8 cellular contexts compared by ENCODE assay signal in the genomic region with DNA sequence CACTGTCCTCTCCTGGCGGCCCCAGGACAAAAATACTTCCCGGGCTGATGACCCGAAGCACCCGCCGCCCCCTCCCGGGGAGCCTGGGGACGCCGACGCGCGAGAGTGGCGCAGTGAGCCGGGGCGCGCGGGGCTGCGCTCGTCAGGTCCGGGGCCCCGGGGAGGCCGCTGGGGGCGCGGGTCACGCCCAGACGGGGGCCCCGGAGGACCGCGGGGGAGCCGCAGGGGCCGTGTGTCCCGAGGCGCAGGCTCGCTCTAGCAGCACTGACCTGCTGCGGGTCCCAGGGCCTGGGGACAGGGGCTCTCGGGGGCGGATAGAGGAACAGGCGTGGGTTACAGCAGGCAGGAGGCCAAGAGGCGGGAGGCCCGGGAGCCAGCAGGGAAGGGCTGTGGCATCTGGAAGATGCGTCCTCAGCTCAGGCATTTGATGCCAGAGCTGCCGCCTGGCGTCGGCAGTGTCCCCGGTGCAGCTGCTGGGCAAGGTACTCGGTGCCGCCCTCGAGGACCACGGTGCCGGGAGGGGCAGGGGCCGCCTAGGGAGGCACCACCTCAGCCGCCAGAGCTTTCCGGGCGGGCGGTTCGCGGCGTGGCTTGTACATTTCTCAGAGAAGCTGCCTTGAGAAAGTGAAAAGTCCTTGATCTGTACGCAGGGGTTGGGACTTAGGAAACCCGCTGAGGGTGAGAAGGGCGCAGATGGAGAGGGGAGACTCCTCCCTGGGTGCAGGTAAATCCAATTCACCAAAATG. TPM values are rescaled to one million over a fixed set of nuclear protein-coding genes. Genes with fewer than 3 reads are reported as not detected.
DNase-seq lines count a peak whose midpoint lies in the region; ATAC-seq, FAIRE-seq and TF ChIP-seq lines count a peak whose summit lies in the region.

No MANE protein-coding gene starts in this region.

- FAIRE-seq in GM19239 (lab: Jason Lieb, UNC) = peak; percentile 4

- intact Hi-C loops in colonic mucosa (cut with DNase I) (loop anchor here (5.0 kb wide), 1 partner anchor 162 kb away; no protein-coding TSS in a partner anchor), lower lobe of right lung (cut with DNase I) (no loop called here)

- peak; percentile 55 to 68 for ATAC-seq in lower lobe of right lung
- ATAC-seq in GM19455 (IDR thresholded peaks at IDR 0.05; ENCODE audit: unreplicated experiment) = no peak
- no peak for ATAC-seq in GM21737 (IDR thresholded peaks at IDR 0.05; ENCODE audit: unreplicated experiment)

- H3K9ac ChIP-seq in SK-N-MC (ENCODE audit: insufficient read length) (no peak overlapping the region), colonic mucosa (ENCODE audit: low read depth in 2 of 2, low read length in 2 of 2) (peak overlapping the region; percentile 24 to 46), subcutaneous abdominal adipose tissue (ENCODE audit: low read length in 5 of 5) (peak overlapping the region in 2 of 5 donors; percentile 9 to 62)

- H3K9me3 ChIP-seq in SK-N-MC (ENCODE audit: low read depth, low read length) = no peaks in the 10 kb centered on the region
- H3K9me3 ChIP-seq in colonic mucosa = no peaks in the 10 kb centered on the region
- H3K9me3 ChIP-seq in lower lobe of right lung = no peaks in the 10 kb centered on the region
- no peaks in the 10 kb centered on the region for H3K9me3 ChIP-seq in subcutaneous abdominal adipose tissue (ENCODE audit: control insufficient read depth in 5 of 5, low read length in 5 of 5)

- H3K27me3 ChIP-seq in colonic mucosa = peaks cover 18% of the 10 kb centered on the region
- peaks cover 25% of the 10 kb centered on the region for H3K27me3 ChIP-seq in lower lobe of right lung (ENCODE audit: low read depth)
- H3K27me3 ChIP-seq in subcutaneous abdominal adipose tissue (ENCODE audit: control insufficient read depth in 5 of 5, insufficient read depth in 4 of 5, low read length in 5 of 5) = peaks cover 0 to 2% (median 0%) of the 10 kb centered on the region in 5 donors

- H3K4me1 ChIP-seq in colonic mucosa = peaks cover 14% of the 10 kb centered on the region
- H3K4me1 ChIP-seq in lower lobe of right lung = peaks cover 44% of the 10 kb centered on the region
- H3K4me1 ChIP-seq in subcutaneous abdominal adipose tissue (ENCODE audit: control insufficient read depth in 5 of 5, insufficient read depth in 5 of 5, low read length in 5 of 5) = peaks cover 3 to 63% (median 49%) of the 10 kb centered on the region in 5 donors

- H3K27ac ChIP-seq in SK-N-MC = no peak overlapping the region
- H3K27ac ChIP-seq in colonic mucosa = no peak overlapping the region
- no peak overlapping the region for H3K27ac ChIP-seq in lower lobe of right lung
- H3K27ac ChIP-seq in subcutaneous abdominal adipose tissue (ENCODE audit: low read depth, low read length) = no peak overlapping the region

- H3K4me3 ChIP-seq in SK-N-MC (peak overlapping the region; percentile 64), colonic mucosa (peak overlapping the region; percentile 42), lower lobe of right lung (peak overlapping the region; percentile 58), subcutaneous abdominal adipose tissue (ENCODE audit: low read depth in 1 of 5, low read length in 5 of 5) (peak overlapping the region; percentile 29 to 71 (median 64))

- peak; percentile 64 for DNase-seq in AG08395 (ENCODE audit: low spot score)
- DNase-seq in GM19239 (ENCODE audit: insufficient read length, low spot score) = no peak
- no peak for DNase-seq in SK-N-MC (ENCODE audit: low read depth, low spot score)
- peak; percentile 57 for DNase-seq in colonic mucosa
- DNase-seq in lower lobe of right lung = peak; percentile 60

- H3K36me3 ChIP-seq in SK-N-MC (ENCODE audit: insufficient read depth, low read length) (no peaks in the 10 kb centered on the region), colonic mucosa (no peaks in the 10 kb centered on the region), lower lobe of right lung (no peaks in the 10 kb centered on the region), subcutaneous abdominal adipose tissue (ENCODE audit: control insufficient read depth in 5 of 5, insufficient read depth in 5 of 5, low read length in 5 of 5) (no peaks in the 10 kb centered on the region)

- peak; percentile 10 for TF ChIP-seq CTCF in colonic mucosa (IDR thresholded peaks at IDR 0.05)
- TF ChIP-seq CTCF in lower lobe of right lung (IDR thresholded peaks at IDR 0.05) = peak; percentile 6

RNA-seq across cellular contexts. Expression of a gene that starts 1.2 kb away (rescaled TPM):
- 1 to 10 TPM; 1.5 to 5.9 TPM for total RNA-seq in colonic mucosa
- 6.1 TPM for total RNA-seq in lower lobe of right lung

RNA-seq across cellular contexts. Expression of a gene that starts 35.9 kb away (rescaled TPM):
- 10 to 100 TPM; 32.3 to 37.4 TPM for total RNA-seq in colonic mucosa
- total RNA-seq in lower lobe of right lung = 16.6 TPM

Comparison
In these comparisons a context has a peak if more than half of its experiments do, and no peak if none do; other contexts are left out.
1. DNase-seq: peak in AG08395 (single experiment), colonic mucosa (single experiment) and lower lobe of right lung (single experiment); none in GM19239 (single experiment) and SK-N-MC (single experiment).
2. ATAC-seq: peak in lower lobe of right lung (2 of 2); none in GM19455 (single experiment) and GM21737 (single experiment).
3. Peak in every context shown above with its lines, with median percentiles within 50 percentile points of each other: H3K4me3 ChIP-seq.